10 cellular contexts compared by ENCODE assay signal in the genomic region with DNA sequence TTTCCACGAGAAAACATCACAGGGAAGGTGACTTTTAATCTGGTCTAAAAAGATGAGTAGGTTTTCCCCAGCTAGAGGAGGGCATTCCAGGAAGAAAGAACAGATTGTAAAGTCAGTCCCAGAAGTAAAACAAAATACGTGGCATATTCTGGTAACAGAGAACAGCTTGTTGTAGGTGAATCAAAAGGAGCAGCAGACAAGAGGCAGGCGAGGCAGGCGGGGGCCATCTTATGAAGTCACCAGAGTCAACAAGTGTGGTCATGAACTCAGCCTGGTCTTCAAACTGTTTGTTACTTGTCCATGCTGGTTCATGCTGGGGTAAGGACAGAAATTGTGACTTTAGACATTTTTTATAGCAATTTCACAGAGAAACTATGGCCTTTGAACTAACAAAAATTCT. TPM values are rescaled to one million over a fixed set of nuclear protein-coding genes. Genes with fewer than 3 reads are reported as not detected.
DNase-seq lines count a peak whose midpoint lies in the region; ATAC-seq and TF ChIP-seq lines count a peak whose summit lies in the region.
"Had no signal": no experiment of that assay in that cellular context is flagged by ENCODE, and none has a peak within 500 bp of the region (broad histone marks: within the 10 kb centered on the region; RNA-seq: fewer than 3 reads in every experiment).

No MANE protein-coding gene starts in this region.

- H3K4me1 ChIP-seq in left ventricle myocardium inferior: peaks cover 89% of the 10 kb centered on the region
- H3K4me1 ChIP-seq in gastroesophageal sphincter: peaks cover 4 to 44% (median 8%) of the 10 kb centered on the region in 3 donors
- peaks cover 0 to 16% (median 0%) of the 10 kb centered on the region in 4 donors for H3K4me1 ChIP-seq in transverse colon

- no peak for DNase-seq in left ventricle myocardium inferior
- DNase-seq in left cardiac atrium: no peak
- no peak for DNase-seq in transverse colon
- DNase-seq: activated CD4-positive, alpha-beta memory T cell treated with anti-CD3 and anti-CD28 coated beads, Interleukin-2, amount 10 ng/mL, durations not matched to agents 7 days and 5 days; dorsolateral prefrontal cortex; T-helper 2 cell had no signal

- ATAC-seq in left cardiac atrium (no peak), gastroesophageal sphincter (no peak), GM21515 (IDR thresholded peaks at IDR 0.05; ENCODE audit: unreplicated experiment) (no peak), HG02798 (IDR thresholded peaks at IDR 0.05; ENCODE audit: poor library complexity, unreplicated experiment) (no peak)
- ATAC-seq: activated naive CD4-positive, alpha-beta T cell treated with anti-CD3 and anti-CD28 coated beads, Interleukin-2, amount 50 U/mL, for 72 hours had no signal

- in situ Hi-C loops in transverse colon (cut with MboI; ENCODE audit: low pct_ligation_motif_present in 1 of 4, low pct_unique_long_range_greater_than_20kb in 1 of 4, low sequenced_read_pairs in 3 of 4): no loop called here

- 63 to 83% methylated on average over 2 to 4 of the region's 4 CpGs for WGBS in gastroesophageal sphincter (ENCODE audit: low coverage in 1 of 2), 2 donors
- whole genome bisulfite sequencing in transverse colon (ENCODE audit: low coverage in 1 of 2), 2 donors: 69 to 70% methylated on average over 4 of the region's 4 CpGs

- TF ChIP-seq POLR2A in gastroesophageal sphincter (IDR thresholded peaks at IDR 0.05): no peak
- no peak for TF ChIP-seq POLR2A in transverse colon (IDR thresholded peaks at IDR 0.05)

- H3K36me3 ChIP-seq in left ventricle myocardium inferior (peaks cover 21% of the 10 kb centered on the region), gastroesophageal sphincter (peaks cover 0 to 18% of the 10 kb centered on the region in 2 donors), transverse colon (peaks cover 0 to 9% (median 3%) of the 10 kb centered on the region in 4 donors)

- intact Hi-C loops in left ventricle myocardium inferior (cut with micrococcal nuclease): no loop called here
- intact Hi-C loops in left cardiac atrium (cut with DNase I): no loop called here
- intact Hi-C loops in transverse colon (cut with DNase I; ENCODE audit: low total_unique reads): no loop called here

- peak overlapping the region; percentile 94 for H3K27ac ChIP-seq in left ventricle myocardium inferior (replicated peaks)
- peak overlapping the region in 3 of 4 donors; percentile 46 to 56 (median 54) for H3K27ac ChIP-seq in gastroesophageal sphincter
- H3K27ac ChIP-seq in transverse colon: peak overlapping the region; percentile 43 to 75 (median 70)
- H3K27ac ChIP-seq: dorsolateral prefrontal cortex had no signal

- H3K9me3 ChIP-seq in left ventricle myocardium inferior (replicated peaks): no peaks in the 10 kb centered on the region
- H3K9me3 ChIP-seq in gastroesophageal sphincter: no peaks in the 10 kb centered on the region
- no peaks in the 10 kb centered on the region for H3K9me3 ChIP-seq in transverse colon

- no peak for TF ChIP-seq EP300 in gastroesophageal sphincter (IDR thresholded peaks at IDR 0.05)
- TF ChIP-seq EP300 in transverse colon (IDR thresholded peaks at IDR 0.05; ENCODE audit: low read depth): peak; percentile 41

- H3K4me3 ChIP-seq in left ventricle myocardium inferior (no peak overlapping the region), gastroesophageal sphincter (no peak overlapping the region), transverse colon (no peak overlapping the region)
- H3K4me3 ChIP-seq: dorsolateral prefrontal cortex had no signal

- H3K27me3 ChIP-seq in left ventricle myocardium inferior (ENCODE audit: low read depth): no peaks in the 10 kb centered on the region
- H3K27me3 ChIP-seq in gastroesophageal sphincter: no peaks in the 10 kb centered on the region
- H3K27me3 ChIP-seq in transverse colon: no peaks in the 10 kb centered on the region
- H3K27me3 ChIP-seq: dorsolateral prefrontal cortex had no signal

- no peak for TF ChIP-seq CTCF in left ventricle myocardium inferior (IDR thresholded peaks at IDR 0.05; ENCODE audit: borderline replicate concordance)
- TF ChIP-seq CTCF in gastroesophageal sphincter (IDR thresholded peaks at IDR 0.05): no peak
- no peak for TF ChIP-seq CTCF in transverse colon (IDR thresholded peaks at IDR 0.05)

RNA-seq across cellular contexts. Expression of a gene that starts 4.0 kb away (rescaled TPM):
- 512 TPM for total RNA-seq in left ventricle myocardium inferior
- total RNA-seq in left cardiac atrium: 100 to 1,000 TPM; 383 to 677 TPM
- 10 to 100 TPM; 19.7 to 98.2 (median 67.6) TPM for total RNA-seq in gastroesophageal sphincter
- total RNA-seq in transverse colon: 10 to 100 TPM; 15.0 to 17.7 (median 15.6) TPM

RNA-seq across cellular contexts. Expression of a gene that starts 12.8 kb away (rescaled TPM):
- total RNA-seq in left ventricle myocardium inferior: 165 TPM
- 100 to 1,000 TPM; 101 to 120 TPM for total RNA-seq in left cardiac atrium
- total RNA-seq in gastroesophageal sphincter: 10 to 100 TPM; 31.9 to 84.8 (median 62.7) TPM
- 10 to 100 TPM in 2 of 4 donors, 1 to 10 TPM in 2; 2.2 to 49.2 (median 24.2) TPM for total RNA-seq in transverse colon

RNA-seq across cellular contexts. Expression of a gene that starts 38.5 kb away (rescaled TPM):
- 0.44 TPM for total RNA-seq in left ventricle myocardium inferior
- total RNA-seq in left cardiac atrium: under 1 TPM; 0.58 to 0.91 TPM
- total RNA-seq in gastroesophageal sphincter: 1 to 10 TPM; 2.6 to 7.8 (median 4.1) TPM
- 1 to 10 TPM in 2 of 4 donors, not detected in 2; 1.4 to 5.4 TPM for total RNA-seq in transverse colon
- total RNA-seq: activated CD4-positive, alpha-beta memory T cell treated with anti-CD3 and anti-CD28 coated beads, Interleukin-2, amount 10 ng/mL, durations not matched to agents 7 days and 5 days had no signal
